In the genomic region with DNA sequence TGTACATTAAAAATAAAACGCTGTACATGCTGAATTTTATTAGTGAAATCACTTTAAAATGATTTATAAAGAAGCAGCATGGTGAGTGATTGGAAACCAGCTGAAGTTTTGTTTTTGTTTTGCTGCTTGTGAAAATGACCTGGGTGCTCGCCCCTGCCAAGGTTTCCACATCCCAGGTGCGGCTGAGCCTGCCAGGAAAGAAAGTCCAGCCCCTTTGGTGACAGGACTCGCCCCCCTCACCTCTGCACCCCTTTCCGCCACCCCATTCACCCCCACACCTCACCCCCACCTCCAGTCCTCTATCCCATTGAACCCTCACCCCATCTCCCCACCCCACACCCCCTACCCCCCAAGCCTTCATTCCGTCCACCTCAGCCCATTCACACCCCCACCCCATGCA, we compare ENCODE assay signal across 7 cellular contexts. TPM values are rescaled to one million over a fixed set of nuclear protein-coding genes. Genes with fewer than 3 reads are reported as not detected.
DNase-seq lines count a peak whose midpoint lies in the region; ATAC-seq, FAIRE-seq and TF ChIP-seq lines count a peak whose summit lies in the region.
"Not testable (repeated sequence)": the region's sequence is repeated elsewhere in the genome, so short reads cannot be mapped to it uniquely, and the experiment has no call there.

No MANE protein-coding gene starts in this region.

- intact Hi-C loops in K562 (cut with micrococcal nuclease): loop anchor here (5.0 kb wide), 1 partner anchor 516 kb away; the partner anchor contains the start of gene NEURL3
- intact Hi-C loops in esophagus muscularis mucosa (cut with DNase I): loop anchor here (5.0 kb wide), 1 partner anchor 126 kb away; the partner anchor contains the start of gene ADRA2B
- intact Hi-C loops in mucosa of descending colon (cut with DNase I, micrococcal nuclease): not testable (repeated sequence)

- H3K9ac ChIP-seq in OCI-LY1 (ENCODE audit: low read length): not testable (repeated sequence)
- peak overlapping the region in 1 of 2 experiments; percentile 71; a peak in 2 of 4 replicates for H3K9ac ChIP-seq in K562 (ENCODE audit: insufficient read depth in 1 of 2, low read depth in 2 of 2, low read length in 2 of 2)
- H3K9ac ChIP-seq in skeletal muscle satellite cell (ENCODE audit: low read depth, low read length): peak overlapping the region; percentile 41

- not testable (repeated sequence) for BruUV-seq in K562 (replicated peaks; lab: Mats Ljungman, UMichigan)

- POLR2A ChIA-PET in activated CD4-positive, alpha-beta T cell treated with anti-CD3 and anti-CD28 coated beads, Interleukin-2, amount 10 ng/mL, durations not matched to agents 7 days and 5 days (lab: Charles Lee); K562 (lab: Yijun Ruan, JAX): not testable (repeated sequence)

- not testable (repeated sequence) for H3K36me3 ChIP-seq in OCI-LY1 (ENCODE audit: insufficient read depth, low read length); K562 (ENCODE audit: control insufficient read depth, insufficient read depth, low read length); esophagus muscularis mucosa; mucosa of descending colon (ENCODE audit: low read depth); skeletal muscle satellite cell (ENCODE audit: insufficient read depth, low read length)

- peak overlapping the region; percentile 29; the same call in 1 of the 2 replicates for H3K4me2 ChIP-seq in OCI-LY1 (ENCODE audit: low read length)
- peak overlapping the region; percentile 41; the same call in 1 of the 2 replicates for H3K4me2 ChIP-seq in K562 (ENCODE audit: insufficient read depth, low read length)
- peak overlapping the region; percentile 72 for H3K4me2 ChIP-seq in skeletal muscle satellite cell (ENCODE audit: low read length)

- not testable (repeated sequence) for H3K9me3 Mint-ChIP-seq in activated CD4-positive, alpha-beta T cell treated with anti-CD3 and anti-CD28 coated beads, Interleukin-2, amount 10 ng/mL, durations not matched to agents 7 days and 5 days

- H3K4me1 Mint-ChIP-seq in activated CD4-positive, alpha-beta T cell treated with anti-CD3 and anti-CD28 coated beads, Interleukin-2, amount 10 ng/mL, durations not matched to agents 7 days and 5 days: not testable (repeated sequence)

- FAIRE-seq in K562 (lab: Jason Lieb, UNC): not testable (repeated sequence)

- H3K9me2 ChIP-seq in OCI-LY1 (ENCODE audit: low read depth, low read length): not testable (repeated sequence)

- H3K4me1 ChIP-seq in OCI-LY1 (ENCODE audit: insufficient read depth, low read length, severe bottlenecking); K562 (replicated peaks in 1 of 2; ENCODE audit: control insufficient read depth in 2 of 2, insufficient read depth in 2 of 2, low read length in 2 of 2); esophagus muscularis mucosa; mucosa of descending colon (ENCODE audit: low read depth); skeletal muscle satellite cell (ENCODE audit: control insufficient read depth, insufficient read depth, low read length): not testable (repeated sequence)

- not testable (repeated sequence) for H3K36me3 Mint-ChIP-seq in activated CD4-positive, alpha-beta T cell treated with anti-CD3 and anti-CD28 coated beads, Interleukin-2, amount 10 ng/mL, durations not matched to agents 7 days and 5 days (ENCODE audit: low read depth)

- H3K4me3 ChIP-seq in GM12864 (ENCODE audit: low read depth, low read length) (peak overlapping the region; percentile 40), OCI-LY1 (ENCODE audit: low read depth, low read length, poor library complexity, severe bottlenecking) (peak overlapping the region; percentile 69), K562 (peak overlapping the region; percentile 27), esophagus muscularis mucosa (peak overlapping the region; percentile 65 to 71 (median 67)), skeletal muscle satellite cell (ENCODE audit: low read length) (peak overlapping the region; percentile 60)
- H3K4me3 ChIP-seq in mucosa of descending colon: not testable (repeated sequence)

- not testable (repeated sequence) for H3K79me2 ChIP-seq in OCI-LY1 (ENCODE audit: insufficient read depth, low read length)
- H3K79me2 ChIP-seq in K562 (ENCODE audit: control insufficient read depth, insufficient read depth, low read length): peaks cover 17% of the 10 kb centered on the region

- not testable (repeated sequence) for H3F3A ChIP-seq in OCI-LY1 (ENCODE audit: insufficient read depth, low read length)

- H2AFZ ChIP-seq in OCI-LY1 (ENCODE audit: low read length); K562 (ENCODE audit: low read depth, low read length): not testable (repeated sequence)

- not testable (repeated sequence) for H3K9me1 ChIP-seq in K562 (ENCODE audit: control insufficient read depth, insufficient read depth, low read length)

- DNase-seq in GM12864 (ENCODE audit: low read depth); activated CD4-positive, alpha-beta T cell treated with anti-CD3 and anti-CD28 coated beads, Interleukin-2, amount 10 ng/mL, durations not matched to agents 7 days and 5 days; K562 (ENCODE audit: extremely low read depth in 1 of 4, low spot score in 3 of 4); esophagus muscularis mucosa (ENCODE audit: extremely low spot score): not testable (repeated sequence)
- DNase-seq in mucosa of descending colon: peak; percentile 32 to 52 (median 47)

- peak overlapping the region; percentile 66 for H3K4me3 Mint-ChIP-seq in activated CD4-positive, alpha-beta T cell treated with anti-CD3 and anti-CD28 coated beads, Interleukin-2, amount 10 ng/mL, durations not matched to agents 7 days and 5 days

- not testable (repeated sequence) for TF ChIP-seq CTCF in GM12864 (IDR thresholded peaks at IDR 0.05; ENCODE audit: low read depth, low read length, missing control alignments); OCI-LY1 (IDR thresholded peaks at IDR 0.05; ENCODE audit: low read length); K562 (IDR thresholded peaks at IDR 0.05 in 2 of 3, conservative IDR thresholded peaks at IDR 0.05 in 1 of 3; ENCODE audit: insufficient read depth in 2 of 3, low read depth in 1 of 3, low read length in 3 of 3); esophagus muscularis mucosa (IDR thresholded peaks at IDR 0.05); mucosa of descending colon (IDR thresholded peaks at IDR 0.05)

- TF ChIP-seq EP300 in K562 (IDR thresholded peaks at IDR 0.05; ENCODE audit: low read length); esophagus muscularis mucosa (IDR thresholded peaks at IDR 0.05): not testable (repeated sequence)

- in situ Hi-C loops in K562 (cut with MboI): not testable (repeated sequence)

- not testable (repeated sequence) for ATAC-seq in K562, mucosa of descending colon

- H3K27me3 ChIP-seq in OCI-LY1 (ENCODE audit: insufficient read depth, low read length); K562 (ENCODE audit: control insufficient read depth in 2 of 2, insufficient read depth in 2 of 2, low read length in 2 of 2); esophagus muscularis mucosa; skeletal muscle satellite cell (ENCODE audit: control insufficient read depth, insufficient read depth, low read length): not testable (repeated sequence)

- H3K9me3 ChIP-seq in OCI-LY1 (ENCODE audit: low read length); K562 (replicated peaks; ENCODE audit: control insufficient read depth, insufficient read depth, low read depth, low read length); esophagus muscularis mucosa; mucosa of descending colon; skeletal muscle satellite cell (replicated peaks; ENCODE audit: low read length): not testable (repeated sequence)

- H4K20me1 ChIP-seq in OCI-LY1 (ENCODE audit: insufficient read depth, low read length); K562 (replicated peaks; ENCODE audit: control insufficient read depth, insufficient read depth, low read length): not testable (repeated sequence)

- peak overlapping the region; percentile 31 for H3K27ac Mint-ChIP-seq in activated CD4-positive, alpha-beta T cell treated with anti-CD3 and anti-CD28 coated beads, Interleukin-2, amount 10 ng/mL, durations not matched to agents 7 days and 5 days

- CTCF ChIA-PET in activated CD4-positive, alpha-beta T cell treated with anti-CD3 and anti-CD28 coated beads, Interleukin-2, amount 10 ng/mL, durations not matched to agents 7 days and 5 days (lab: Charles Lee): interaction anchor here (2.3 kb wide), 1 partner anchor 126 kb away, joined by 9 read pairs; no protein-coding TSS in a partner anchor
- CTCF ChIA-PET in K562 (lab: Yijun Ruan, JAX; ENCODE audit: low intra/inter-chr PET ratio): not testable (repeated sequence)

- not testable (repeated sequence) for TF ChIP-seq RAD21 in K562 (CRISPR knock-in tag; conservative IDR thresholded peaks at IDR 0.05 in 1 of 2, IDR thresholded peaks at IDR 0.05 in 1 of 2)

- peaks cover 17% of the 10 kb centered on the region for H3K27me3 Mint-ChIP-seq in activated CD4-positive, alpha-beta T cell treated with anti-CD3 and anti-CD28 coated beads, Interleukin-2, amount 10 ng/mL, durations not matched to agents 7 days and 5 days

- 6% methylated on average over 1 of the region's 6 CpGs for WGBS in K562 (ENCODE audit: insufficient coverage, low coverage, missing lambda C conversion rate)
- WGBS in esophagus muscularis mucosa: 15% methylated on average over 4 of the region's 6 CpGs

- not testable (repeated sequence) for H3K27ac ChIP-seq in OCI-LY1 (ENCODE audit: low read depth, low read length, poor library complexity, severe bottlenecking); K562 (ENCODE audit: extremely low read depth, low read depth, low read length)
- H3K27ac ChIP-seq in esophagus muscularis mucosa (replicated peaks in 1 of 4): peak overlapping the region in 2 of 4 donors; percentile 83 to 88

- TF ChIP-seq POLR2A in K562 (conservative IDR thresholded peaks at IDR 0.05); esophagus muscularis mucosa (IDR thresholded peaks at IDR 0.05; ENCODE audit: low read depth): not testable (repeated sequence)

RNA-seq across cellular contexts. Expression of gene ANKRD36C, which starts 0.7 kb away (rescaled TPM):
- 10 to 100 TPM; 76.0 to 81.1 TPM for total RNA-seq in activated CD4-positive, alpha-beta T cell treated with anti-CD3 and anti-CD28 coated beads, Interleukin-2, amount 10 ng/mL, durations not matched to agents 7 days and 5 days
- 118 and 313 TPM in 2 replicates for total RNA-seq in K562 (2011; cell fraction: chromatin; rRNA removed; ENCODE audit: low replicate concordance)
- total RNA-seq in K562 (2011; cell fraction: nucleolus; rRNA removed): 51.0 and 71.8 TPM in 2 replicates
- 102 and 124 TPM in 2 replicates for total RNA-seq in K562 (2011; cell fraction: nucleoplasm; rRNA removed)
- total RNA-seq in K562 (2014; rRNA removed) (23.2 and 23.6 TPM in 2 replicates), K562 (2014; rRNA removed; fragmentation: Illumina TruSeq; extraction: Trizol) (44.4 and 45.3 TPM in 2 replicates), K562 (2015; rRNA removed; fragmentation: Illumina TruSeq; extraction: Trizol) (50.0 and 51.6 TPM in 2 replicates), K562 (2021) (26.4 and 26.6 TPM in 2 replicates), esophagus muscularis mucosa (10 to 100 TPM in 3 of 4 donors, 1 to 10 TPM in 1; 6.0 to 20.3 (median 12.5) TPM), mucosa of descending colon (10 to 100 TPM; 22.2 to 45.8 (median 32.5) TPM)
- polyA plus RNA-seq in K562 (2011; rRNA removed) (10.6 and 11.9 TPM in 2 replicates), K562 (2014; fragmentation: Illumina TruSeq; extraction: Trizol) (6.7 and 7.3 TPM in 2 replicates), K562 (2014; fragmentation: Nextera tagmentation; extraction: Ambion mirVana) (10 to 100 TPM in 1 of 2 experiments, 1 to 10 TPM in 1; 4.4 to 11.9 TPM), K562 (2014; rRNA removed) (6.4 and 8.4 TPM in 2 replicates)
- polyA plus RNA-seq in K562 (2011; cell fraction: cytosol; rRNA removed): 1.2 and 1.7 TPM in 2 replicates
- 39.1 and 44.8 TPM in 2 replicates for polyA plus RNA-seq in K562 (2011; cell fraction: nucleus; rRNA removed)
- 5.6 and 7.4 TPM in 2 replicates for polyA plus RNA-seq in K562 (2012)
- polyA minus RNA-seq in K562 (2011; rRNA and poly(A)+ RNA removed): 116 and 173 TPM in 2 replicates
- 10.6 and 15.7 TPM in 2 replicates for polyA minus RNA-seq in K562 (2011; cell fraction: cytosol; rRNA and poly(A)+ RNA removed)
- 179 and 403 TPM in 2 replicates for polyA minus RNA-seq in K562 (2011; cell fraction: nucleus; rRNA and poly(A)+ RNA removed)
- 26.2 and 36.5 TPM in 2 replicates for total RNA-seq in skeletal muscle satellite cell (2012; rRNA removed)

RNA-seq across cellular contexts. Expression of gene GPAT2, which starts 43.8 kb away (rescaled TPM):
- total RNA-seq in activated CD4-positive, alpha-beta T cell treated with anti-CD3 and anti-CD28 coated beads, Interleukin-2, amount 10 ng/mL, durations not matched to agents 7 days and 5 days: 1 to 10 TPM; 3.3 to 5.3 TPM
- 0.12 TPM in 2 replicates for total RNA-seq in K562 (2011; cell fraction: chromatin; rRNA removed; ENCODE audit: low replicate concordance)
- under 0.01 and 0.39 TPM in 2 replicates for total RNA-seq in K562 (2011; cell fraction: nucleolus; rRNA removed)
- not detected in 2 replicates for total RNA-seq in K562 (2011; cell fraction: nucleoplasm; rRNA removed)
- total RNA-seq in K562 (2014; rRNA removed) (0.14 and 0.33 TPM in 2 replicates), K562 (2014; rRNA removed; fragmentation: Illumina TruSeq; extraction: Trizol) (not detected in 2 replicates), K562 (2015; rRNA removed; fragmentation: Illumina TruSeq; extraction: Trizol) (0.11 and 0.38 TPM in 2 replicates), K562 (2021) (0.33 and 0.94 TPM in 2 replicates), esophagus muscularis mucosa (1 to 10 TPM; 4.2 to 10.0 (median 8.3) TPM), mucosa of descending colon (1 to 10 TPM; 3.2 to 3.3 (median 3.2) TPM)
- polyA plus RNA-seq in K562 (2011; rRNA removed) (not detected in 2 replicates), K562 (2014; fragmentation: Illumina TruSeq; extraction: Trizol) (0.30 TPM in 2 replicates), K562 (2014; fragmentation: Nextera tagmentation; extraction: Ambion mirVana) (under 1 TPM in 1 of 2 experiments, not detected in 1; 0.01 TPM), K562 (2014; rRNA removed) (0.42 and 1.2 TPM in 2 replicates)
- 0.03 and 0.25 TPM in 2 replicates for polyA plus RNA-seq in K562 (2011; cell fraction: cytosol; rRNA removed)
- 0.34 and 0.55 TPM in 2 replicates for polyA plus RNA-seq in K562 (2011; cell fraction: nucleus; rRNA removed)
- 0.33 and 1.1 TPM in 2 replicates for polyA plus RNA-seq in K562 (2012)
- not detected in 2 replicates for polyA minus RNA-seq in K562 (2011; rRNA and poly(A)+ RNA removed)
- polyA minus RNA-seq in K562 (2011; cell fraction: cytosol; rRNA and poly(A)+ RNA removed): not detected in 2 replicates
- polyA minus RNA-seq in K562 (2011; cell fraction: nucleus; rRNA and poly(A)+ RNA removed): 0.11 and 0.94 TPM in 2 replicates
- total RNA-seq in skeletal muscle satellite cell (2012; rRNA removed): 10.6 and 21.4 TPM in 2 replicates
